13 cellular contexts compared by ENCODE assay signal in the genomic region with DNA sequence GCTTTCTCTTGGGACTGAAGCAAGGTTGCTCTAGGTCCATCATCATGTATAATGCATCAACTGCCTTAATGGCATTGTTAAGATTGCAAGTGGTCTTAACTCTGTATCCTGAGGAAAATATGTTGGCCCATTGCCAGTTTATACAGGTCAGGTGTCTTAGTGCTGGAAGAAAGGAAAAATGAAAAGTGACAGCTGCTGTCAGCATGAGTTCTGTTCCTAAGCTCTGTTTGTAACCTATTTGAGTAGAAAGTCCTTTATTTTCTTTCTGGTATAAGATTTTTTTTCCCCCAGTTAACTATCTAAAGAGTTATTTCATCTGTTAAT.
DNase-seq lines count a peak whose midpoint lies in the region; TF ChIP-seq lines count a peak whose summit lies in the region.
"Had no signal": no experiment of that assay in that cellular context is flagged by ENCODE, and none has a peak within 500 bp of the region (broad histone marks: within the 10 kb centered on the region; RNA-seq: fewer than 3 reads in every experiment).

No MANE protein-coding gene starts in this region.

- peaks cover 11% of the 10 kb centered on the region for H3K4me1 Mint-ChIP-seq in type B pancreatic cell (ENCODE audit: unreplicated experiment)
- H3K4me1 Mint-ChIP-seq: IgD-negative memory B cell had no signal

- no peak overlapping the region for H3K27ac Mint-ChIP-seq in type B pancreatic cell
- H3K27ac Mint-ChIP-seq: IgD-negative memory B cell had no signal

- no peak for TF ChIP-seq CTCF in type B pancreatic cell (conservative IDR thresholded peaks at IDR 0.05)

- H3K36me3 Mint-ChIP-seq in type B pancreatic cell = no peaks in the 10 kb centered on the region
- H3K36me3 Mint-ChIP-seq: IgD-negative memory B cell had no signal

- H3K4me3 Mint-ChIP-seq in type B pancreatic cell = no peak overlapping the region
- H3K4me3 Mint-ChIP-seq: IgD-negative memory B cell had no signal

- H3K27me3 Mint-ChIP-seq in type B pancreatic cell = no peaks in the 10 kb centered on the region
- H3K27me3 Mint-ChIP-seq: IgD-negative memory B cell had no signal

- no peaks in the 10 kb centered on the region for H3K9me3 Mint-ChIP-seq in type B pancreatic cell
- H3K9me3 Mint-ChIP-seq: IgD-negative memory B cell had no signal

- DNase-seq in DMS79 treated with DMSO at 0.1 percent for 48 hours (lab: John Stamatoyannopoulos, UW) = peak; percentile 26
- no peak for DNase-seq in DMS79 (lab: John Stamatoyannopoulos, UW)
- DNase-seq in NCI-H1417 treated with DMSO at 0.1 percent for 48 hours (lab: John Stamatoyannopoulos, UW) = peak; percentile 27
- peak; percentile 33 for DNase-seq in NCI-H345 (lab: John Stamatoyannopoulos, UW)
- peak; percentile 53 for DNase-seq in cerebellum (ENCODE audit: low spot score)
- no peak for DNase-seq in T-helper 9 cell
- no peak for DNase-seq in type B pancreatic cell (ENCODE audit: extremely low spot score, unreplicated experiment)
- no peak for DNase-seq in stimulated activated naive CD4-positive, alpha-beta T cell (lab: John Stamatoyannopoulos, UW)
- DNase-seq: activated CD4-positive, alpha-beta T cell treated with anti-CD3 and anti-CD28 coated beads, Interleukin-2, amount 50 U/mL, for 4 hours; activated naive CD4-positive, alpha-beta T cell treated with Interleukin-2 at 50 U/mL for 16 hours; activated T-cell treated with anti-CD3 and anti-CD28 coated beads for 4 hours; aorta had no signal

Comparison
In these comparisons a context has a peak if more than half of its experiments do, and no peak if none do; other contexts are left out.
1. DNase-seq: peak in DMS79 treated with DMSO at 0.1 percent for 48 hours (single experiment), NCI-H1417 treated with DMSO at 0.1 percent for 48 hours (single experiment), NCI-H345 (single experiment) and cerebellum (single experiment); none in DMS79 (single experiment), T-helper 9 cell (single experiment), type B pancreatic cell (single experiment) and stimulated activated naive CD4-positive, alpha-beta T cell (0 of 6).